In the genomic region with DNA sequence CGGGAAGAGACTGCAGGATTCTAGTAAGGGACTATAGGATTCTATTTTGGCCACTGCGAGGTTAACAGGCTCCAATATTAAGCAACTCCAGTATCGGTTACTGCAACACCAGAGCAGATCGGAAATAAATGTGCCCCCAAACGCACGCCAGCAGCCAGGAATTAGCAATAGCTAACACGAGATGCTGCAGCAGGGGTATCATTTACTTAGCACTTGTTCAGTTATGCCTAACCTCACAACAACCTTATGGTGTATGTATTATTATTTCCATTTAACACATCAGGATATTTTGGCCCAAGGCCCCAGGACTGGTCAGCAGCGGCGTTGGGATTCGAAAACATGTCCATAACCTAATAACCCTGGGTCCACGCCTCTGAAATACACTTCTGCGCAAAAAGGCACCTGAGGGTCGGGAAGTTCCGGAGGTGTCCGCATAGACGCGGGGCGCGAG, we compare ENCODE assay signal across 8 cellular contexts. TPM values are rescaled to one million over a fixed set of nuclear protein-coding genes. Genes with fewer than 3 reads are reported as not detected.
DNase-seq lines count a peak whose midpoint lies in the region; ATAC-seq and TF ChIP-seq lines count a peak whose summit lies in the region.

No MANE protein-coding gene starts in this region.

- H3K9me3 Mint-ChIP-seq in naive thymus-derived CD8-positive, alpha-beta T cell: peaks cover 0 to 11% (median 3%) of the 10 kb centered on the region in 9 donors

- no peaks in the 10 kb centered on the region for H3K9me3 ChIP-seq in esophagus (ENCODE audit: control insufficient read depth in 2 of 2, insufficient read depth in 1 of 2, low read depth in 1 of 2, low read length in 1 of 2)

- H3K4me3 ChIP-seq in ACC112 (ENCODE audit: low read depth, low read length) (peak overlapping the region; percentile 84), GM12875 (ENCODE audit: low read depth, low read length) (peak overlapping the region; percentile 75), esophagus (ENCODE audit: low read depth in 1 of 2, low read length in 2 of 2) (peak overlapping the region; percentile 76 to 99)

- no peak for TF ChIP-seq CTCF in GM12875 (IDR thresholded peaks at IDR 0.05; ENCODE audit: borderline replicate concordance, insufficient read depth, low read depth, low read length)

- WGBS in esophagus, 2 donors: 1% methylated on average over 19 of the region's 19 CpGs

- ATAC-seq in naive thymus-derived CD8-positive, alpha-beta T cell: no peak
- no peak for ATAC-seq in HG03469 (IDR thresholded peaks at IDR 0.05; ENCODE audit: unreplicated experiment)

- peaks cover 39% of the 10 kb centered on the region for H3K79me2 ChIP-seq in ACC112 (ENCODE audit: control insufficient read depth, insufficient read depth, low read length, unreplicated experiment)

- H3K4me1 Mint-ChIP-seq in naive thymus-derived CD8-positive, alpha-beta T cell: peaks cover 15 to 41% (median 32%) of the 10 kb centered on the region in 4 donors

- H3K27me3 Mint-ChIP-seq in naive thymus-derived CD8-positive, alpha-beta T cell: no peaks in the 10 kb centered on the region

- POLR2A ChIA-PET in naive thymus-derived CD8-positive, alpha-beta T cell (lab: Charles Lee): interaction anchor here (0.8 to 3.2 kb wide), 5 partner anchors 53 to 241 kb away, joined by 3 to 22 read pairs (median 5); partner anchors contain the start of gene CEP70

- H3K27ac ChIP-seq in ACC112 (ENCODE audit: low read depth, low read length) (no peak overlapping the region), esophagus (ENCODE audit: low read depth in 2 of 2, low read length in 1 of 2) (peak overlapping the region; percentile 93 to 98)

- peaks cover 0 to 19% (median 9%) of the 10 kb centered on the region in 3 donors for H3K36me3 Mint-ChIP-seq in naive thymus-derived CD8-positive, alpha-beta T cell

- peak overlapping the region; percentile 98 for H2AFZ ChIP-seq in ACC112 (ENCODE audit: low read length, unreplicated experiment)

- H3K4me3 Mint-ChIP-seq in naive thymus-derived CD8-positive, alpha-beta T cell: peak overlapping the region; percentile 83 to 94 (median 92)

- peaks cover 12% of the 10 kb centered on the region for H3K4me1 ChIP-seq in ACC112 (ENCODE audit: control insufficient read depth, insufficient read depth, low read length, unreplicated experiment)
- H3K4me1 ChIP-seq in esophagus (ENCODE audit: control insufficient read depth in 2 of 2, insufficient read depth in 2 of 2, low read length in 1 of 2): no peaks in the 10 kb centered on the region

- no peaks in the 10 kb centered on the region for H3K36me3 ChIP-seq in ACC112 (ENCODE audit: insufficient read depth, low read length)
- no peaks in the 10 kb centered on the region for H3K36me3 ChIP-seq in esophagus (ENCODE audit: control insufficient read depth in 2 of 2, insufficient read depth in 2 of 2, low read length in 1 of 2)

- H3K27me3 ChIP-seq in ACC112 (ENCODE audit: insufficient read depth, low read length) (no peaks in the 10 kb centered on the region), esophagus (ENCODE audit: control insufficient read depth in 1 of 2, insufficient read depth in 2 of 2, low read length in 2 of 2) (no peaks in the 10 kb centered on the region)

- H3K27ac Mint-ChIP-seq in naive thymus-derived CD8-positive, alpha-beta T cell: peak overlapping the region; percentile 65 to 99 (median 86)

- DNase-seq in HPDE6-E6E7 (ENCODE audit: extremely low spot score): peak; percentile 13
- DNase-seq in UCSD-AML1 (lab: John Stamatoyannopoulos, UW; ENCODE audit: unreplicated experiment): peak; percentile 49
- no peak for DNase-seq in naive thymus-derived CD8-positive, alpha-beta T cell
- no peak for DNase-seq in mesenteric fat pad (ENCODE audit: low spot score)

RNA-seq across cellular contexts. Expression of gene PIK3CB, which starts 0.8 kb away (rescaled TPM):
- polyA plus RNA-seq in esophagus: 10 to 100 TPM in 1 of 2 donors, 1 to 10 TPM in 1; 7.5 to 10.6 TPM
- total RNA-seq in naive thymus-derived CD8-positive, alpha-beta T cell: 10 to 100 TPM; 30.4 to 34.2 TPM
- 10 to 100 TPM in 2 of 3 donors, 1 to 10 TPM in 1; 8.9 to 13.4 (median 10.1) TPM for polyA plus RNA-seq in naive thymus-derived CD8-positive, alpha-beta T cell
- 31.2 TPM for total RNA-seq in mesenteric fat pad

Comparison
In these comparisons a context has a peak if more than half of its experiments do, and no peak if none do; other contexts are left out.
1. DNase-seq: peak in HPDE6-E6E7 (single experiment) and UCSD-AML1 (single experiment); none in naive thymus-derived CD8-positive, alpha-beta T cell (0 of 10) and mesenteric fat pad (single experiment).
2. Peak in every context shown above with its lines, with median percentiles within 50 percentile points of each other: H3K4me3 ChIP-seq.